In the genomic region with DNA sequence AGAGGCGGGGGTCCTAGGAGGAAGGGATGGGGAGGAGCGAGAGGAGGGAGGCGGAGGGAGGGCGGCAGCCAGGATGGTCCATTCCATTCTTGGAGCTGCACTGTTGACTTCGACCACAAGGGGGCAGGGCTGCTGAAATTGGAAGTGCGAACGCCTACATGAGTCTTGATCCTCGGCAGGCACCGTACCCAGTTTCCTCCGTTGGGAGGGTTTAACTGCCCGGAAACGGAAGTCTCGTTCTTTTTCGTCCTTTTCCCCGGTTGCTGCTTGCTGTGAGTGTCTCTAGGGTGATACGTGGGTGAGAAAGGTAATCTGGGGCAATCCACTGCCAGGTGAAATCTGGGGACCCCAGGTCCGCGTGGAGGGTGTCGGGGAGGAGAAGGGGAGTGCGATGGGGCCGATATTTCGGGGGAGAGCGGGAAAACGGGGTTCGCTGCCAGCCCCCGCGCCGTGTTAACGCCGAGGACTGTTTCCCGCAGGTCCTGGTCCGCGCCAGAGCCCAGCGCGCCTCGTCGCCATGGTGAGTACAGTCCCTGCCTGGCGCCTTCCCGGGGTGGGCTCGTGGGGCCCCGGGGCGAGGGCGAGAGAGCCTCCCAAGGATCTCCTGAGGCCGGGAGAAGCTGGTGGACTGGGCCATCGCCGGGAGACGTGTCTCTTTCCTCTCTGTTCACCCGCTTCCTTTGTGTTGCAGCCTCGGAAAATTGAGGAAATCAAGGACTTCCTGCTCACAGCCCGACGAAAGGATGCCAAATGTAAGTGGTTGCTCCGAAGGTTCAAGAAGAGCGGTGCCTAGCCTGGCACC, we compare ENCODE assay signal across 8 cellular contexts. TPM values are rescaled to one million over a fixed set of nuclear protein-coding genes. Genes with fewer than 3 reads are reported as not detected.
DNase-seq lines count a peak whose midpoint lies in the region; ATAC-seq, FAIRE-seq and TF ChIP-seq lines count a peak whose summit lies in the region.

A gene (plus strand): TSS at position 240 of the 802 bp plus-strand sequence. CDS start 278 bp downstream, at position 518.

- DNase-seq in NCI-H1694 treated with DMSO at 0.1 percent for 48 hours (lab: John Stamatoyannopoulos, UW) (peak; percentile 98), T-helper 2 cell (peak; percentile 89 to 97 (median 92)), right atrium auricular region (ENCODE audit: low spot score) (peak; percentile 97), psoas muscle (peak; percentile 95 to 97), urothelium cell line (ENCODE audit: low spot score) (peak; percentile 95)

- intact Hi-C loops in psoas muscle (cut with DNase I): no loop called here

- H3K36me3 ChIP-seq in right atrium auricular region (peaks cover 37% of the 10 kb centered on the region), psoas muscle (ENCODE audit: insufficient read depth in 1 of 2, low read depth in 1 of 2) (peaks cover 4 to 43% of the 10 kb centered on the region in 2 donors)

- H3K27me3 ChIP-seq in right atrium auricular region: no peaks in the 10 kb centered on the region
- no peaks in the 10 kb centered on the region for H3K27me3 ChIP-seq in psoas muscle (ENCODE audit: insufficient read depth in 3 of 3, low read length in 2 of 3)

- peak within 1 kb of the TSS; percentile 61 to 95 for H3K4me3 ChIP-seq in right atrium auricular region
- H3K4me3 ChIP-seq in psoas muscle: peak within 1 kb of the TSS; percentile 95

- ATAC-seq in HG02840 (IDR thresholded peaks at IDR 0.05; ENCODE audit: low FRiP score, unreplicated experiment) (peak; percentile 75), psoas muscle (peak; percentile 85 to 91 (median 88))

- FAIRE-seq in urothelium cell line (lab: Jason Lieb, UNC): peak; percentile 90

- H3K4me1 ChIP-seq in right atrium auricular region: peaks cover 0 to 53% of the 10 kb centered on the region in 2 donors
- H3K4me1 ChIP-seq in psoas muscle: peaks cover 42% of the 10 kb centered on the region

- no peaks in the 10 kb centered on the region for H3K9me3 ChIP-seq in right atrium auricular region
- no peaks in the 10 kb centered on the region for H3K9me3 ChIP-seq in psoas muscle

- TF ChIP-seq CTCF in GM12873 (IDR thresholded peaks at IDR 0.05; ENCODE audit: insufficient read depth, low read depth, low read length, missing control alignments): peak; percentile 99
- TF ChIP-seq CTCF in right atrium auricular region (IDR thresholded peaks at IDR 0.05): peak; percentile 90 to 95
- peak; percentile 93 for TF ChIP-seq CTCF in psoas muscle (IDR thresholded peaks at IDR 0.05)

- 0 to 1% (median 0%) methylated on average over 52 to 53 of the region's 53 CpGs for WGBS in psoas muscle, 3 donors

- H3K27ac ChIP-seq in angular gyrus (ENCODE audit: low read depth, low read length): peak within 1 kb of the TSS; percentile 81
- peak within 1 kb of the TSS; percentile 67 to 90 for H3K27ac ChIP-seq in right atrium auricular region
- peak within 1 kb of the TSS; percentile 93 for H3K27ac ChIP-seq in psoas muscle

RNA-seq across cellular contexts. Expression of the gene that starts here (rescaled TPM):
- 100 to 1,000 TPM; 212 to 310 TPM for total RNA-seq in right atrium auricular region
- 1,000 to 10,000 TPM; 1,032 to 1,360 (median 1,076) TPM for total RNA-seq in psoas muscle
- polyA plus RNA-seq in psoas muscle: 1,000 to 10,000 TPM; 1,779 to 1,956 (median 1,791) TPM

Comparison
In these comparisons a context has a peak if more than half of its experiments do, and no peak if none do; other contexts are left out.
1. Peak in every context shown above with its lines: DNase-seq, ATAC-seq, H3K4me3 ChIP-seq and H3K27ac ChIP-seq.